Comparison of ENCODE assay signal across 33 cellular contexts in genomic region chr2:187687585-187687984, GRCh38.
"Had no signal": no experiment of that assay in that cellular context is flagged by ENCODE, and none has a peak within 500 bp of the region (broad histone marks: within the 10 kb centered on the region; RNA-seq: fewer than 3 reads in every experiment).

No MANE protein-coding gene starts in this region.

- H3K27ac ChIP-seq: adrenal gland, body of pancreas, brain microvascular endothelial cell, breast epithelium, VCaP had no signal

- DNase-seq: activated B cell treated with CpG ODN at 0.5 μM for 24 hours; activated CD4-positive, alpha-beta memory T cell treated with anti-CD3 and anti-CD28 coated beads for 36 hours; activated CD4-positive, alpha-beta T cell treated with anti-CD3 and anti-CD28 coated beads for 4 hours; activated CD4-positive, alpha-beta T cell treated with anti-CD3 and anti-CD28 coated beads, Interleukin-2, amount 10 ng/mL, durations not matched to agents 24 days and 14 days; activated CD4-positive, alpha-beta T cell treated with anti-CD3 and anti-CD28 coated beads, Interleukin-2, amount 50 U/mL, for 1 hour; activated CD4-positive, alpha-beta T cell treated with anti-CD3 and anti-CD28 coated beads, Interleukin-2, amount 50 U/mL, for 4 hours; activated CD4-positive, CD25-positive, alpha-beta regulatory T cell treated with anti-CD3 and anti-CD28 coated beads, Interleukin-2, amount 50 U/mL, for 72 hours; activated CD8-positive, alpha-beta memory T cell treated with anti-CD3 and anti-CD28 coated beads, Interleukin-2, amount 50 U/mL, for 4 hours; activated CD8-positive, alpha-beta T cell treated with anti-CD3 and anti-CD28 coated beads for 36 hours; activated effector memory CD4-positive, alpha-beta T cell treated with anti-CD3 and anti-CD28 coated beads, Interleukin-2, amount 50 U/mL, for 16 hours; activated gamma-delta T cell treated with Interleukin-2 at 50 U/mL for 16 hours; activated naive CD4-positive, alpha-beta T cell; activated naive CD4-positive, alpha-beta T cell treated with anti-CD3 and anti-CD28 coated beads for 36 hours; activated naive CD4-positive, alpha-beta T cell treated with anti-CD3 and anti-CD28 coated beads, Interleukin-2, amount 50 U/mL, for 16 hours; activated naive CD8-positive, alpha-beta T cell treated with anti-CD3 and anti-CD28 coated beads for 36 hours; activated T-cell treated with anti-CD3 and anti-CD28 coated beads for 4 hours; activated T-cell treated with anti-CD3 and anti-CD28 coated beads, Interleukin-2, amount 50 U/mL, for 1 hour; activated T-cell treated with anti-CD3 and anti-CD28 coated beads, Interleukin-2, amount 50 U/mL, for 4 hours; activated T-cell treated with anti-CD3 and anti-CD28 coated beads, Interleukin-2, amount 50 U/mL, for 72 hours; adrenal gland; amniotic stem cell; aorta; body of pancreas; brain microvascular endothelial cell; central memory CD4-positive, alpha-beta T cell; T-helper 1 cell; T-helper 2 cell; T-helper 9 cell had no signal

- FAIRE-seq: astrocyte had no signal

- H3K4me1 ChIP-seq: adrenal gland, body of pancreas, breast epithelium had no signal

- H3K9me3 ChIP-seq: adrenal gland, body of pancreas, breast epithelium had no signal

- H3K36me3 ChIP-seq: adrenal gland, brain microvascular endothelial cell, breast epithelium had no signal

- H3K27me3 ChIP-seq: adrenal gland, body of pancreas, brain microvascular endothelial cell, breast epithelium had no signal

- H3K4me3 ChIP-seq: adrenal gland, body of pancreas, breast epithelium had no signal

- ATAC-seq: activated CD8-positive, alpha-beta T cell treated with anti-CD3 and anti-CD28 coated beads for 36 hours; activated naive CD4-positive, alpha-beta T cell treated with anti-CD3 and anti-CD28 coated beads, Interleukin-2, amount 50 U/mL, for 72 hours; activated T-cell treated with anti-CD3 and anti-CD28 coated beads, Interleukin-2, amount 50 U/mL, for 4 hours; activated T-cell treated with anti-CD3 and anti-CD28 coated beads, Interleukin-2, amount 50 U/mL, for 72 hours; activated T-helper 17 cell treated with anti-CD3 and anti-CD28 coated beads, Interleukin-2, amount 50 U/mL, for 72 hours; body of pancreas had no signal
